In genomic region chr9:69412741-69413150, GRCh38 we compare ENCODE assay signal across 8 cellular contexts.
DNase-seq lines count a peak whose midpoint lies in the region; ATAC-seq, FAIRE-seq and TF ChIP-seq lines count a peak whose summit lies in the region.

No MANE protein-coding gene starts in this region.

- no peak overlapping the region for H2BK5ac ChIP-seq in IMR-90 (ENCODE audit: low read depth, low read length, poor library complexity, severe bottlenecking)

- FAIRE-seq in bronchial epithelial cell (lab: Jason Lieb, UNC), result no peak

- in situ Hi-C loops in IMR-90 (cut with MboI; ENCODE audit: low sequenced_read_pairs), result loop anchor here (25.0 kb wide), 1 partner anchor 700 kb away; no protein-coding TSS in a partner anchor

- no peak overlapping the region for H3K18ac ChIP-seq in IMR-90 (ENCODE audit: low read depth, low read length)

- peak overlapping the region; percentile 86 for H2AFZ ChIP-seq in IMR-90 (replicated peaks; ENCODE audit: low read length, poor library complexity)

- no peak overlapping the region for H2BK15ac ChIP-seq in IMR-90 (ENCODE audit: low read depth, low read length)

- CTCF ChIA-PET in IMR-90 (lab: Yijun Ruan, JAX), result no interaction called here

- no peaks in the 10 kb centered on the region for H3K4me1 ChIP-seq in IMR-90 (ENCODE audit: control insufficient read depth, insufficient read depth, low read length)

- POLR2A ChIA-PET in IMR-90 (lab: Charles Lee; ENCODE audit: unreplicated experiment), result no interaction called here

- no peak overlapping the region for H4K8ac ChIP-seq in IMR-90 (ENCODE audit: low read depth in 2 of 2, low read length in 2 of 2)

- H3K27ac Mint-ChIP-seq in activated T-helper 17 cell treated with anti-CD3 and anti-CD28 coated beads, Interleukin-2, amount 50 U/mL, for 72 hours, result no peak overlapping the region

- no peak overlapping the region for H2BK20ac ChIP-seq in IMR-90 (ENCODE audit: low read depth, low read length)

- no peaks in the 10 kb centered on the region for H3K9me3 Mint-ChIP-seq in activated T-helper 17 cell treated with anti-CD3 and anti-CD28 coated beads, Interleukin-2, amount 50 U/mL, for 72 hours

- H3K36me3 Mint-ChIP-seq in activated T-helper 17 cell treated with anti-CD3 and anti-CD28 coated beads, Interleukin-2, amount 50 U/mL, for 72 hours (ENCODE audit: low read depth), result no peaks in the 10 kb centered on the region

- H3K56ac ChIP-seq in IMR-90 (ENCODE audit: extremely low read depth, insufficient read depth, low read length), result no peak overlapping the region

- H2AK9ac ChIP-seq in IMR-90 (replicated peaks; ENCODE audit: low read depth, low read length, poor library complexity), result no peak overlapping the region

- ATAC-seq in IMR-90 (ENCODE audit: low read depth), result peak; percentile 100
- no peak for ATAC-seq in activated T-helper 17 cell treated with anti-CD3 and anti-CD28 coated beads, Interleukin-2, amount 50 U/mL, for 72 hours (replicated peaks)
- no peak for ATAC-seq in HG03469 (IDR thresholded peaks at IDR 0.05; ENCODE audit: unreplicated experiment)
- no peak for ATAC-seq in HG03457 (IDR thresholded peaks at IDR 0.05; ENCODE audit: unreplicated experiment)

- WGBS in IMR-90 (ENCODE audit: extremely low coverage in 2 of 2, insufficient read length in 1 of 2), 2 experiments, result 8% methylated on average over 13 of the region's 20 CpGs; no CpG with 5 or more reads in 1 of the 2 experiments

- H3K9me3 ChIP-seq in IMR-90 (ENCODE audit: control insufficient read depth, insufficient read depth, low read length), result no peaks in the 10 kb centered on the region

- H2AK5ac ChIP-seq in IMR-90 (ENCODE audit: low read depth, low read length), result no peak overlapping the region

- peaks cover 22% of the 10 kb centered on the region for H3K27me3 Mint-ChIP-seq in activated T-helper 17 cell treated with anti-CD3 and anti-CD28 coated beads, Interleukin-2, amount 50 U/mL, for 72 hours

- no peak overlapping the region for H3K27ac ChIP-seq in IMR-90 (ENCODE audit: insufficient read depth, low read length)

- peak overlapping the region; percentile 51 for H3K4me2 ChIP-seq in IMR-90 (ENCODE audit: low read depth, low read length)

- H4K5ac ChIP-seq in IMR-90 (ENCODE audit: low read depth, low read length), result no peak overlapping the region

- H3K4me1 Mint-ChIP-seq in activated T-helper 17 cell treated with anti-CD3 and anti-CD28 coated beads, Interleukin-2, amount 50 U/mL, for 72 hours, result no peaks in the 10 kb centered on the region

- dilution Hi-C loops in IMR-90 (cut with HindIII; ENCODE audit: low sequenced_read_pairs, unreplicated experiment), result no loop called here

- H4K20me1 ChIP-seq in IMR-90 (ENCODE audit: insufficient read depth, low read length), result no peaks in the 10 kb centered on the region

- peak; percentile 71 for TF ChIP-seq RAD21 in IMR-90 (IDR thresholded peaks at IDR 0.05; ENCODE audit: low read length)

- H3K27me3 ChIP-seq in IMR-90 (ENCODE audit: control insufficient read depth, insufficient read depth, low read length) (peaks cover 4% of the 10 kb centered on the region; the same call in 1 of the 2 replicates), bronchial epithelial cell (ENCODE audit: control insufficient read depth, insufficient read depth, low read length) (no peaks in the 10 kb centered on the region)

- no peak for TF ChIP-seq POLR2A in IMR-90 (IDR thresholded peaks at IDR 0.05; ENCODE audit: low read depth, low read length)

- no peak overlapping the region for H3K23ac ChIP-seq in IMR-90 (ENCODE audit: low read depth, low read length)

- TF ChIP-seq CTCF in IMR-90 (conservative IDR thresholded peaks at IDR 0.05; ENCODE audit: low read depth, low read length), result peak; percentile 71
- peak; percentile 60 for TF ChIP-seq CTCF in bronchial epithelial cell (IDR thresholded peaks at IDR 0.05; ENCODE audit: insufficient read depth, low read length, severe bottlenecking)

- no TSS peak for BruUV-seq in IMR-90 (replicated peaks; lab: Mats Ljungman, UMichigan)

- intact Hi-C loops in IMR-90 (cut with micrococcal nuclease), result no loop called here

- DNase-seq in COLO668 (lab: John Stamatoyannopoulos, UW; ENCODE audit: unreplicated experiment) (peak; percentile 72), IMR-90 (peak; percentile 52), bronchial epithelial cell (ENCODE audit: low read depth) (peak; percentile 20), kidney glomerular epithelial cell (lab: John Stamatoyannopoulos, UW) (peak; percentile 3), superior temporal gyrus (ENCODE audit: extremely low spot score) (peak; percentile 59)

- H3K4me3 ChIP-seq in IMR-90 (ENCODE audit: insufficient read depth, low read depth, low read length), result no peak overlapping the region
- H3K4me3 ChIP-seq in bronchial epithelial cell (ENCODE audit: low read depth, low read length), result no peak overlapping the region

- H3K4me3 Mint-ChIP-seq in activated T-helper 17 cell treated with anti-CD3 and anti-CD28 coated beads, Interleukin-2, amount 50 U/mL, for 72 hours, result no peak overlapping the region

- H3K36me3 ChIP-seq in IMR-90 (ENCODE audit: control insufficient read depth, insufficient read depth, low read length) (no peaks in the 10 kb centered on the region), bronchial epithelial cell (ENCODE audit: control insufficient read depth, insufficient read depth, low read length) (no peaks in the 10 kb centered on the region)

- no peak overlapping the region for H3K14ac ChIP-seq in IMR-90 (replicated peaks; ENCODE audit: low read depth, low read length)

- no peak overlapping the region for H2BK120ac ChIP-seq in IMR-90 (ENCODE audit: low read depth, low read length)

- H3K4ac ChIP-seq in IMR-90 (ENCODE audit: low read depth, low read length), result no peak overlapping the region

- no peak overlapping the region; the same call in 1 of the 2 replicates for H3K9ac ChIP-seq in IMR-90 (ENCODE audit: low read depth, low read length)

- no peak overlapping the region for H4K91ac ChIP-seq in IMR-90 (ENCODE audit: insufficient read depth, low read depth, low read length)

- H3K9me1 ChIP-seq in IMR-90 (ENCODE audit: insufficient read depth, low read length), result no peaks in the 10 kb centered on the region

- H3K79me1 ChIP-seq in IMR-90 (ENCODE audit: low read depth in 1 of 2, low read length in 2 of 2), result no peaks in the 10 kb centered on the region

TF ChIP-seq in IMR-90, 13 proteins besides CTCF, POLR2A, EP300 and RAD21:
- TF ChIP-seq SMC3 (IDR thresholded peaks at IDR 0.05; ENCODE audit: low read depth, low read length) (peak; percentile 69), BHLHE40 (IDR thresholded peaks at IDR 0.05; ENCODE audit: low read depth, low read length) (no peak)

Comparison
In these comparisons a context has a peak if more than half of its experiments do, and no peak if none do; other contexts are left out.
1. DNase-seq: peak in every context shown above with its lines; median percentile 72 in COLO668; 59 in superior temporal gyrus; 52 in IMR-90; 20 in bronchial epithelial cell; 3 in kidney glomerular epithelial cell.